In genomic region chr16:29115013-29115813, GRCh38 we compare ENCODE assay signal across 8 cellular contexts.
DNase-seq lines count a peak whose midpoint lies in the region; ATAC-seq and TF ChIP-seq lines count a peak whose summit lies in the region.
"Not testable (repeated sequence)": the region's sequence is repeated elsewhere in the genome, so short reads cannot be mapped to it uniquely, and the experiment has no call there.

No MANE protein-coding gene starts in this region.

- H3K9me3 Mint-ChIP-seq in CD4-positive, CD25-positive, alpha-beta regulatory T cell; nephron progenitor cell; stimulated activated naive CD8-positive, alpha-beta T cell treated with anti-CD3 and anti-CD28 coated beads, Interleukin-15, Interleukin-2, amounts not matched to agents 100 ng/mL and 50 ng/mL, for 24 hours: not testable (repeated sequence)

- H3K27me3 ChIP-seq in CD4-positive, CD25-positive, alpha-beta regulatory T cell (ENCODE audit: control insufficient read depth, insufficient read depth, low read length); breast epithelium; left ventricle myocardium inferior (ENCODE audit: low read depth): not testable (repeated sequence)

- peak in 1 of 3 donors; percentile 25 for DNase-seq in CD4-positive, CD25-positive, alpha-beta regulatory T cell
- DNase-seq in H4 (ENCODE audit: low spot score) (peak; percentile 54), NCI-H2171 treated with DMSO at 0.1 percent for 48 hours (lab: John Stamatoyannopoulos, UW) (peak; percentile 40), breast epithelium (ENCODE audit: low spot score in 2 of 2) (peak in 1 of 2 donors; percentile 62), left ventricle myocardium inferior (peak; percentile 44), nephron progenitor cell (peak; percentile 36)

- H3K4me1 Mint-ChIP-seq in CD4-positive, CD25-positive, alpha-beta regulatory T cell, result peaks cover 16 to 75% (median 40%) of the 10 kb centered on the region in 4 donors
- peaks cover 22% of the 10 kb centered on the region for H3K4me1 Mint-ChIP-seq in nephron progenitor cell
- peaks cover 67% of the 10 kb centered on the region for H3K4me1 Mint-ChIP-seq in stimulated activated naive CD8-positive, alpha-beta T cell treated with anti-CD3 and anti-CD28 coated beads, Interleukin-15, Interleukin-2, amounts not matched to agents 100 ng/mL and 50 ng/mL, for 24 hours (ENCODE audit: low read depth)

- TF ChIP-seq POLR2A in breast epithelium (IDR thresholded peaks at IDR 0.05), result not testable (repeated sequence)

- H3K36me3 Mint-ChIP-seq in CD4-positive, CD25-positive, alpha-beta regulatory T cell, result peaks cover 36% of the 10 kb centered on the region
- not testable (repeated sequence) for H3K36me3 Mint-ChIP-seq in nephron progenitor cell (ENCODE audit: low read depth)
- H3K36me3 Mint-ChIP-seq in stimulated activated naive CD8-positive, alpha-beta T cell treated with anti-CD3 and anti-CD28 coated beads, Interleukin-15, Interleukin-2, amounts not matched to agents 100 ng/mL and 50 ng/mL, for 24 hours (ENCODE audit: low read depth), result peaks cover 61% of the 10 kb centered on the region

- not testable (repeated sequence) for H3K4me3 ChIP-seq in CD4-positive, CD25-positive, alpha-beta regulatory T cell (ENCODE audit: low read depth, low read length); left ventricle myocardium inferior
- peak overlapping the region in 1 of 3 donors; percentile 33 for H3K4me3 ChIP-seq in breast epithelium

- TF ChIP-seq CTCF in breast epithelium (IDR thresholded peaks at IDR 0.05) (peak in 2 of 3 donors; percentile 41 to 45), left ventricle myocardium inferior (IDR thresholded peaks at IDR 0.05; ENCODE audit: borderline replicate concordance) (peak; percentile 74), nephron progenitor cell (IDR thresholded peaks at IDR 0.05) (peak; percentile 66)

- peaks cover 11% of the 10 kb centered on the region for H3K4me1 ChIP-seq in CD4-positive, CD25-positive, alpha-beta regulatory T cell (ENCODE audit: control insufficient read depth, insufficient read depth, low read length, poor library complexity, severe bottlenecking)
- not testable (repeated sequence) for H3K4me1 ChIP-seq in breast epithelium
- peaks cover 25% of the 10 kb centered on the region for H3K4me1 ChIP-seq in left ventricle myocardium inferior

- peak in 1 of 2 donors; percentile 24 for ATAC-seq in CD4-positive, CD25-positive, alpha-beta regulatory T cell (ENCODE audit: low read depth in 2 of 2)
- ATAC-seq in activated CD4-positive, CD25-positive, alpha-beta regulatory T cell treated with anti-CD3 and anti-CD28 coated beads, Interleukin-2, amount 50 U/mL, for 24 hours, result peak; percentile 71 to 74

- H3K9me3 ChIP-seq in CD4-positive, CD25-positive, alpha-beta regulatory T cell (ENCODE audit: control insufficient read depth in 2 of 2, low read length in 2 of 2); breast epithelium; left ventricle myocardium inferior (replicated peaks): not testable (repeated sequence)

- peak overlapping the region; percentile 52 to 89 (median 89) for H3K27ac Mint-ChIP-seq in CD4-positive, CD25-positive, alpha-beta regulatory T cell
- not testable (repeated sequence) for H3K27ac Mint-ChIP-seq in nephron progenitor cell
- H3K27ac Mint-ChIP-seq in stimulated activated naive CD8-positive, alpha-beta T cell treated with anti-CD3 and anti-CD28 coated beads, Interleukin-15, Interleukin-2, amounts not matched to agents 100 ng/mL and 50 ng/mL, for 24 hours, result peak overlapping the region; percentile 90

- peak overlapping the region; percentile 14 for H3K27ac ChIP-seq in CD4-positive, CD25-positive, alpha-beta regulatory T cell (ENCODE audit: insufficient read depth, low read length, poor library complexity, severe bottlenecking)
- peak overlapping the region; percentile 72 to 82 for H3K27ac ChIP-seq in breast epithelium
- H3K27ac ChIP-seq in left ventricle myocardium inferior (replicated peaks), result peak overlapping the region; percentile 47

- intact Hi-C loops in breast epithelium (cut with DNase I; ENCODE audit: low total_unique reads); left ventricle myocardium inferior (cut with micrococcal nuclease): not testable (repeated sequence)

- peaks cover 36% of the 10 kb centered on the region for H3K36me3 ChIP-seq in CD4-positive, CD25-positive, alpha-beta regulatory T cell (ENCODE audit: control insufficient read depth, insufficient read depth, low read length)
- H3K36me3 ChIP-seq in breast epithelium, left ventricle myocardium inferior: not testable (repeated sequence)

- H3K27me3 Mint-ChIP-seq in CD4-positive, CD25-positive, alpha-beta regulatory T cell; stimulated activated naive CD8-positive, alpha-beta T cell treated with anti-CD3 and anti-CD28 coated beads, Interleukin-15, Interleukin-2, amounts not matched to agents 100 ng/mL and 50 ng/mL, for 24 hours: not testable (repeated sequence)
- H3K27me3 Mint-ChIP-seq in nephron progenitor cell (ENCODE audit: low read depth, poor library complexity), result peaks cover 44% of the 10 kb centered on the region

- peak overlapping the region; percentile 16 to 78 (median 42) for H3K4me3 Mint-ChIP-seq in CD4-positive, CD25-positive, alpha-beta regulatory T cell
- H3K4me3 Mint-ChIP-seq in nephron progenitor cell, result peak overlapping the region; percentile 36
- H3K4me3 Mint-ChIP-seq in stimulated activated naive CD8-positive, alpha-beta T cell treated with anti-CD3 and anti-CD28 coated beads, Interleukin-15, Interleukin-2, amounts not matched to agents 100 ng/mL and 50 ng/mL, for 24 hours, result peak overlapping the region; percentile 48

Comparison
In these comparisons a context has a peak if more than half of its experiments do, and no peak if none do; other contexts are left out.
1. H3K27ac ChIP-seq: peak in every context shown above with its lines; median percentile 77 in breast epithelium; 47 in left ventricle myocardium inferior; 14 in CD4-positive, CD25-positive, alpha-beta regulatory T cell.